ENCODE assay signal across 3 cellular contexts in the genomic region with DNA sequence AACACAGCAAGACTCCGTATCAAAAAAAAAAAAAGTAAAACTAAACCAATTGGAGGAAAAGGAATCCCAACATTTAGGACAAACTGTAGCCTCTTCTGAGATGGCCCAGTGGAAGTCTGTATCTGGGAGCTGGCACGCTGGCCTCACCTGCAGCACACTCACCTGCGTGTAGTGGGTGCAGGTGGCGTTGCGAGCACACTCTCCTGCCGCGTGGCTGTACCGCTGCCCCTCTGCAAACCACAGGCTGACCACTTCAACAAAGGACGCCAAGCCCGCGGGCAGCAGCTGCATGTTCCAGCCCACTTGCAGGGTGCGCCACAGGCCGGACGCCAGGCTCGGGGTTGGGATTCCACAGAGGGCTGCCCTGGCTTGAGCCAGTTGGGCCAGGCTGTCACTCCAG. TPM values are rescaled to one million over a fixed set of nuclear protein-coding genes. Genes with fewer than 3 reads are reported as not detected.
"Had no signal": no experiment of that assay in that cellular context is flagged by ENCODE, and none has a peak within 500 bp of the region (broad histone marks: within the 10 kb centered on the region; RNA-seq: fewer than 3 reads in every experiment).

No MANE protein-coding gene starts in this region.

RNA-seq across cellular contexts. Expression of gene CLEC18B, which starts 3.4 kb away (rescaled TPM):
- total RNA-seq: upper lobe of right lung, urinary bladder had no signal

RNA-seq across cellular contexts. Expression of gene NPIPB15, which starts 41.8 kb away (rescaled TPM):
- total RNA-seq: upper lobe of right lung, vagina had no signal
